Comparison of ENCODE assay signal across 10 cellular contexts in the genomic region with DNA sequence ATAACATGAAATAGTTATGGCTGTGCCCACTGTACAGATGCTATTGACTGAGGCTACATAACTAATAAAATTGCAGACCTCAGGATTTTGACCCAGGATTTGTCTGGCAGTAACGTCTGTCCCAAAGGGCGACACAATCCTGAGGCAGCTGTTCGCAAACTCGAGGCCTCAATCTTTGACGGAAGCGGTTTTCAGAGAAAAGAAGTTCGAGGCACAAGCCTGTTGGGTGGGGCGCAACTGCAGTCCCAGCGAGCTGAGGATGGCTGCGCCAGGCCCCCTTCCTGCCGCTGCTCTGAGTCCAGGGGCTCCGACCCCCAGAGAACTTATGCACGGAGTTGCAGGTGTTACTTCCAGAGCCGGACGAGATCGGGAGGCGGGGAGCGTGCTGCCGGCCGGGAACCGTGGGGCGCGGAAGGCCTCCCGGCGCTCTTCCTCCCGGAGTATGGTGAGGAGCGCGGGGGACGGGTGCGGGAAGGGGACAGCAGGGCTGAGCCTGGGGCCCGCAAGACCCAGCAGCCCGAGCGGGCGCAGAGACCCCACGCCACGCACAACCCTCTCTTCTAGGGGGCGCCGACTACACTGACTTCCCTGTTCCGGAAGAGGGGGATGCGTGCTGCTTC. TPM values are rescaled to one million over a fixed set of nuclear protein-coding genes. Genes with fewer than 3 reads are reported as not detected.
DNase-seq lines count a peak whose midpoint lies in the region; ATAC-seq, FAIRE-seq and TF ChIP-seq lines count a peak whose summit lies in the region.
"Had no signal": no experiment of that assay in that cellular context is flagged by ENCODE, and none has a peak within 500 bp of the region (broad histone marks: within the 10 kb centered on the region; RNA-seq: fewer than 3 reads in every experiment).

A gene (plus strand): TSS at position 242 of the 620 bp plus-strand sequence. CDS start 18 bp downstream, at position 260.

- H3K27ac ChIP-seq in SK-N-SH (ENCODE audit: low read depth in 2 of 2, low read length in 1 of 2): no peak within 1 kb of the TSS
- H3K27ac ChIP-seq in small intestine (ENCODE audit: low read depth in 1 of 2, low read length in 1 of 2): peak within 1 kb of the TSS; percentile 44 to 80
- H3K27ac ChIP-seq: A549, body of pancreas had no signal

- H3K4me3 ChIP-seq in SK-N-SH (ENCODE audit: low read depth in 2 of 2, low read length in 1 of 2): no peak within 1 kb of the TSS; a peak in 1 of 4 replicates
- H3K4me3 ChIP-seq in small intestine (ENCODE audit: low read depth in 1 of 2, low read length in 2 of 2): peak within 1 kb of the TSS; percentile 60 to 63
- H3K4me3 ChIP-seq: A549, body of pancreas had no signal

- H3K9ac ChIP-seq in SK-N-SH: no peak within 1 kb of the TSS

- CTCF ChIA-PET in SK-N-SH (lab: Yijun Ruan, JAX): interaction anchor here (1.0 kb wide), 1 partner anchor 15 kb away, joined by 3 read pairs; no protein-coding TSS in a partner anchor

- H3K4me1 ChIP-seq in SK-N-SH (ENCODE audit: control insufficient read depth in 1 of 2, insufficient read depth in 2 of 2, low read depth in 1 of 2, low read length in 1 of 2) (peaks cover 0 to 6% of the 10 kb centered on the region in 2 experiments; a peak in 1 of 4 replicates), small intestine (ENCODE audit: control insufficient read depth in 2 of 2, insufficient read depth in 1 of 2, low read depth in 1 of 2, low read length in 1 of 2) (no peaks in the 10 kb centered on the region)

- WGBS in SK-N-SH (ENCODE audit: low lambda C conversion rate): 62% methylated on average over 23 of the region's 40 CpGs
- WGBS in small intestine, 3 donors: 3 to 5% (median 4%) methylated on average over 36 to 40 of the region's 40 CpGs

- no peaks in the 10 kb centered on the region for H4K20me1 ChIP-seq in SK-N-SH (ENCODE audit: insufficient read depth)

- peak; percentile 30 for DNase-seq in SK-N-SH
- DNase-seq in activated T-helper 1 cell treated with anti-CD3 and anti-CD28 coated beads, Interleukin-2, amount 50 U/mL, for 16 hours (ENCODE audit: low read depth in 1 of 2, low spot score in 1 of 2): peak; percentile 8 to 25
- DNase-seq in left ventricle myocardium superior: peak; percentile 40
- peak; percentile 33 for DNase-seq in small intestine
- DNase-seq in DMS 273 (lab: John Stamatoyannopoulos, UW; ENCODE audit: unreplicated experiment): no peak
- DNase-seq in OCI-M2 (lab: John Stamatoyannopoulos, UW; ENCODE audit: unreplicated experiment): no peak
- no peak for DNase-seq in NCI-H2029 (lab: John Stamatoyannopoulos, UW)

- intact Hi-C loops in left ventricle myocardium superior (cut with micrococcal nuclease): no loop called here

- no peak within 1 kb of the TSS for H3K4me2 ChIP-seq in SK-N-SH
- H3K4me2 ChIP-seq: A549 had no signal

- TF ChIP-seq RAD21 in SK-N-SH (IDR thresholded peaks at IDR 0.05; ENCODE audit: low read length): no peak

- no peaks in the 10 kb centered on the region for H3K27me3 ChIP-seq in SK-N-SH (ENCODE audit: insufficient read depth)
- H3K27me3 ChIP-seq in small intestine (ENCODE audit: control insufficient read depth in 2 of 2, insufficient read depth in 2 of 2, low read length in 2 of 2): no peaks in the 10 kb centered on the region
- H3K27me3 ChIP-seq: body of pancreas had no signal

- H3K9me3 ChIP-seq in SK-N-SH (peaks cover 12% of the 10 kb centered on the region; the same call in 1 of the 2 replicates), small intestine (ENCODE audit: control insufficient read depth, low read depth) (no peaks in the 10 kb centered on the region)

- no peaks in the 10 kb centered on the region for H3K36me3 ChIP-seq in SK-N-SH (replicated peaks in 1 of 2; ENCODE audit: control insufficient read depth in 1 of 2, insufficient read depth in 2 of 2, low read length in 1 of 2)
- no peaks in the 10 kb centered on the region for H3K36me3 ChIP-seq in small intestine (ENCODE audit: control insufficient read depth in 2 of 2, insufficient read depth in 2 of 2, low read length in 2 of 2)

- H2AFZ ChIP-seq in SK-N-SH (ENCODE audit: low read depth): no peak within 1 kb of the TSS

- H3K9me2 ChIP-seq in SK-N-SH: no peaks in the 10 kb centered on the region

- TF ChIP-seq EP300 in SK-N-SH (IDR thresholded peaks at IDR 0.05; ENCODE audit: borderline replicate concordance in 1 of 2, low read depth in 1 of 2, low read length in 1 of 2): no peak

- FAIRE-seq in small intestine (lab: Jason Lieb, UNC): no peak
- FAIRE-seq: A549 had no signal

- POLR2A ChIA-PET in SK-N-SH (lab: Yijun Ruan, JAX): no interaction called here

- ATAC-seq in SK-N-SH treated with all-trans-retinoic acid at 6 μM for 48 hours (no peak), left ventricle myocardium superior (peak; percentile 71)
- ATAC-seq: A549, body of pancreas had no signal

- H3F3A ChIP-seq in SK-N-SH (replicated peaks; ENCODE audit: insufficient read depth): no peaks in the 10 kb centered on the region

- no peaks in the 10 kb centered on the region for H3K79me2 ChIP-seq in SK-N-SH (ENCODE audit: insufficient read depth)

- no peak for TF ChIP-seq CTCF in SK-N-SH (IDR thresholded peaks at IDR 0.05)

TF ChIP-seq in SK-N-SH, 30 proteins besides CTCF, POLR2A, EP300 and RAD21 (continues in another document):
- TF ChIP-seq, protein P1, sequence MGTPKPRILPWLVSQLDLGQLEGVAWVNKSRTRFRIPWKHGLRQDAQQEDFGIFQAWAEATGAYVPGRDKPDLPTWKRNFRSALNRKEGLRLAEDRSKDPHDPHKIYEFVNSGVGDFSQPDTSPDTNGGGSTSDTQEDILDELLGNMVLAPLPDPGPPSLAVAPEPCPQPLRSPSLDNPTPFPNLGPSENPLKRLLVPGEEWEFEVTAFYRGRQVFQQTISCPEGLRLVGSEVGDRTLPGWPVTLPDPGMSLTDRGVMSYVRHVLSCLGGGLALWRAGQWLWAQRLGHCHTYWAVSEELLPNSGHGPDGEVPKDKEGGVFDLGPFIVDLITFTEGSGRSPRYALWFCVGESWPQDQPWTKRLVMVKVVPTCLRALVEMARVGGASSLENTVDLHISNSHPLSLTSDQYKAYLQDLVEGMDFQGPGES (IDR thresholded peaks at IDR 0.05; ENCODE audit: low read depth, low read length): no peak
- TF ChIP-seq RCOR1 (IDR thresholded peaks at IDR 0.05; ENCODE audit: low read length) (no peak), JUND (IDR thresholded peaks at IDR 0.05) (no peak), TAF1 (IDR thresholded peaks at IDR 0.05; ENCODE audit: borderline replicate concordance, low read depth, low read length) (no peak), POLR2AphosphoS5 (IDR thresholded peaks at IDR 0.05; ENCODE audit: low read depth, low read length) (no peak)
- TF ChIP-seq, protein P2, sequence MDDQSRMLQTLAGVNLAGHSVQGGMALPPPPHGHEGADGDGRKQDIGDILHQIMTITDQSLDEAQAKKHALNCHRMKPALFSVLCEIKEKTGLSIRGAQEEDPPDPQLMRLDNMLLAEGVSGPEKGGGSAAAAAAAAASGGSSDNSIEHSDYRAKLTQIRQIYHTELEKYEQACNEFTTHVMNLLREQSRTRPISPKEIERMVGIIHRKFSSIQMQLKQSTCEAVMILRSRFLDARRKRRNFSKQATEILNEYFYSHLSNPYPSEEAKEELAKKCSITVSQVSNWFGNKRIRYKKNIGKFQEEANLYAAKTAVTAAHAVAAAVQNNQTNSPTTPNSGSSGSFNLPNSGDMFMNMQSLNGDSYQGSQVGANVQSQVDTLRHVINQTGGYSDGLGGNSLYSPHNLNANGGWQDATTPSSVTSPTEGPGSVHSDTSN (IDR thresholded peaks at IDR 0.05): no peak

TF ChIP-seq in SK-N-SH treated with all-trans-retinoic acid at 6 μM for 48 hours, 23 proteins besides CTCF, POLR2A, EP300 and RAD21 (continues in another document):
- TF ChIP-seq TCF4 (CRISPR knock-in tag; IDR thresholded peaks at IDR 0.05; ENCODE audit: borderline replicate concordance) (no peak), ESRRG (CRISPR knock-in tag; IDR thresholded peaks at IDR 0.05) (no peak), SNAI2 (CRISPR knock-in tag; IDR thresholded peaks at IDR 0.05) (no peak), ZNF70 (CRISPR knock-in tag; IDR thresholded peaks at IDR 0.05) (no peak), GLIS3 (CRISPR knock-in tag; IDR thresholded peaks at IDR 0.05) (no peak), CSDC2 (CRISPR knock-in tag; IDR thresholded peaks at IDR 0.05) (no peak), PPARA (CRISPR knock-in tag; IDR thresholded peaks at IDR 0.05; ENCODE audit: borderline replicate concordance) (no peak), TOX (CRISPR knock-in tag; IDR thresholded peaks at IDR 0.05; ENCODE audit: borderline replicate concordance) (no peak), ZNF565 (CRISPR knock-in tag; conservative IDR thresholded peaks at IDR 0.05; ENCODE audit: low read depth) (no peak)
- TF ChIP-seq, protein P3, sequence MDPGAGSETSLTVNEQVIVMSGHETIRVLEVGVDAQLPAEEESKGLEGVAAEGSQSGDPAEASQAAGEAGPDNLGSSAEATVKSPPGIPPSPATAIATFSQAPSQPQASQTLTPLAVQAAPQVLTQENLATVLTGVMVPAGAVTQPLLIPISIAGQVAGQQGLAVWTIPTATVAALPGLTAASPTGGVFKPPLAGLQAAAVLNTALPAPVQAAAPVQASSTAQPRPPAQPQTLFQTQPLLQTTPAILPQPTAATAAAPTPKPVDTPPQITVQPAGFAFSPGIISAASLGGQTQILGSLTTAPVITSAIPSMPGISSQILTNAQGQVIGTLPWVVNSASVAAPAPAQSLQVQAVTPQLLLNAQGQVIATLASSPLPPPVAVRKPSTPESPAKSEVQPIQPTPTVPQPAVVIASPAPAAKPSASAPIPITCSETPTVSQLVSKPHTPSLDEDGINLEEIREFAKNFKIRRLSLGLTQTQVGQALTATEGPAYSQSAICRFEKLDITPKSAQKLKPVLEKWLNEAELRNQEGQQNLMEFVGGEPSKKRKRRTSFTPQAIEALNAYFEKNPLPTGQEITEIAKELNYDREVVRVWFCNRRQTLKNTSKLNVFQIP (CRISPR knock-in tag; IDR thresholded peaks at IDR 0.05; ENCODE audit: borderline replicate concordance, low read depth): no peak
- TF ChIP-seq, protein P4, sequence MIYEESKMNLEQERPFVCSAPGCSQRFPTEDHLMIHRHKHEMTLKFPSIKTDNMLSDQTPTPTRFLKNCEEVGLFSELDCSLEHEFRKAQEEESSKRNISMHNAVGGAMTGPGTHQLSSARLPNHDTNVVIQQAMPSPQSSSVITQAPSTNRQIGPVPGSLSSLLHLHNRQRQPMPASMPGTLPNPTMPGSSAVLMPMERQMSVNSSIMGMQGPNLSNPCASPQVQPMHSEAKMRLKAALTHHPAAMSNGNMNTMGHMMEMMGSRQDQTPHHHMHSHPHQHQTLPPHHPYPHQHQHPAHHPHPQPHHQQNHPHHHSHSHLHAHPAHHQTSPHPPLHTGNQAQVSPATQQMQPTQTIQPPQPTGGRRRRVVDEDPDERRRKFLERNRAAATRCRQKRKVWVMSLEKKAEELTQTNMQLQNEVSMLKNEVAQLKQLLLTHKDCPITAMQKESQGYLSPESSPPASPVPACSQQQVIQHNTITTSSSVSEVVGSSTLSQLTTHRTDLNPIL (CRISPR knock-in tag; IDR thresholded peaks at IDR 0.05; ENCODE audit: low read depth): no peak

RNA-seq across cellular contexts. Expression of the gene that starts here (rescaled TPM):
- polyA plus RNA-seq in SK-N-SH (2012; rRNA removed) (not detected in 2 replicates), small intestine (under 1 TPM; 0.22 to 0.95 (median 0.54) TPM)
- polyA plus RNA-seq in SK-N-SH (2012; cell fraction: cytosol; rRNA removed): 0.01 TPM in 1 of 2 replicates, not detected in the other
- not detected in 2 replicates for polyA plus RNA-seq in SK-N-SH (2012; cell fraction: nucleus; rRNA removed)
- 0.52 TPM for total RNA-seq in left ventricle myocardium superior

Comparison
In these comparisons a context has a peak if more than half of its experiments do, and no peak if none do; other contexts are left out.
1. Peak in DNase-seq in SK-N-SH; RNA of the gene not detected or under 1 TPM.
2. Peak in DNase-seq and ATAC-seq in left ventricle myocardium superior; RNA of the gene not detected or under 1 TPM.
3. Peak in DNase-seq, H3K4me3 ChIP-seq and H3K27ac ChIP-seq in small intestine; RNA of the gene not detected or under 1 TPM.
4. DNase-seq: peak in activated T-helper 1 cell treated with anti-CD3 and anti-CD28 coated beads, Interleukin-2, amount 50 U/mL, for 16 hours (2 of 2); none in DMS 273 (single experiment), OCI-M2 (single experiment) and NCI-H2029 (single experiment).